8 cellular contexts compared by ENCODE assay signal in genomic region chr11:66316849-66317251, GRCh38. TPM values are rescaled to one million over a fixed set of nuclear protein-coding genes. Genes with fewer than 3 reads are reported as not detected.
DNase-seq lines count a peak whose midpoint lies in the region; ATAC-seq and TF ChIP-seq lines count a peak whose summit lies in the region.

A gene with protein sequence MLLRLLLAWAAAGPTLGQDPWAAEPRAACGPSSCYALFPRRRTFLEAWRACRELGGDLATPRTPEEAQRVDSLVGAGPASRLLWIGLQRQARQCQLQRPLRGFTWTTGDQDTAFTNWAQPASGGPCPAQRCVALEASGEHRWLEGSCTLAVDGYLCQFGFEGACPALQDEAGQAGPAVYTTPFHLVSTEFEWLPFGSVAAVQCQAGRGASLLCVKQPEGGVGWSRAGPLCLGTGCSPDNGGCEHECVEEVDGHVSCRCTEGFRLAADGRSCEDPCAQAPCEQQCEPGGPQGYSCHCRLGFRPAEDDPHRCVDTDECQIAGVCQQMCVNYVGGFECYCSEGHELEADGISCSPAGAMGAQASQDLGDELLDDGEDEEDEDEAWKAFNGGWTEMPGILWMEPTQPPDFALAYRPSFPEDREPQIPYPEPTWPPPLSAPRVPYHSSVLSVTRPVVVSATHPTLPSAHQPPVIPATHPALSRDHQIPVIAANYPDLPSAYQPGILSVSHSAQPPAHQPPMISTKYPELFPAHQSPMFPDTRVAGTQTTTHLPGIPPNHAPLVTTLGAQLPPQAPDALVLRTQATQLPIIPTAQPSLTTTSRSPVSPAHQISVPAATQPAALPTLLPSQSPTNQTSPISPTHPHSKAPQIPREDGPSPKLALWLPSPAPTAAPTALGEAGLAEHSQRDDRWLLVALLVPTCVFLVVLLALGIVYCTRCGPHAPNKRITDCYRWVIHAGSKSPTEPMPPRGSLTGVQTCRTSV (minus strand): TSS chr11:66317044. CDS start chr11:66317027, 17 bp downstream.

- no peaks in the 10 kb centered on the region for H3K9me3 ChIP-seq in suprapubic skin

- H3K27me3 ChIP-seq in layer of hippocampus (ENCODE audit: control insufficient read depth, insufficient read depth, low read length) (peaks cover 5% of the 10 kb centered on the region), suprapubic skin (no peaks in the 10 kb centered on the region)

- TF ChIP-seq POLR2A in suprapubic skin (IDR thresholded peaks at IDR 0.05): peak in 1 of 2 donors; percentile 33

- no peaks in the 10 kb centered on the region for H3K36me3 ChIP-seq in suprapubic skin

- peak within 1 kb of the TSS; percentile 65 for H3K27ac ChIP-seq in layer of hippocampus (ENCODE audit: low read depth, low read length)
- peak within 1 kb of the TSS; percentile 78 for H3K27ac ChIP-seq in suprapubic skin

- ATAC-seq in HG03039 (IDR thresholded peaks at IDR 0.05; ENCODE audit: unreplicated experiment) (no peak), GM21390 (IDR thresholded peaks at IDR 0.05; ENCODE audit: unreplicated experiment) (no peak)

- no peak for TF ChIP-seq EP300 in suprapubic skin (IDR thresholded peaks at IDR 0.05)

- in situ Hi-C loops in astrocyte of the spinal cord (cut with HindIII; ENCODE audit: low sequenced_read_pairs): no loop called here

- TF ChIP-seq CTCF in astrocyte of the spinal cord (IDR thresholded peaks at IDR 0.05; ENCODE audit: low read depth, low read length) (no peak), suprapubic skin (IDR thresholded peaks at IDR 0.05) (no peak)

- no CpG with 5 or more reads among the region's 29 CpGs for WGBS in suprapubic skin

- H3K4me1 ChIP-seq in suprapubic skin: peaks cover 56% of the 10 kb centered on the region

- DNase-seq in DMS53 (lab: John Stamatoyannopoulos, UW) (peak; percentile 64), DMS53 treated with DMSO at 0.1 percent for 48 hours (lab: John Stamatoyannopoulos, UW; ENCODE audit: unreplicated experiment) (no peak), astrocyte of the spinal cord (ENCODE audit: low read depth, low spot score) (peak; percentile 82), suprapubic skin (ENCODE audit: low spot score in 2 of 2) (no peak), hippocampal formation (lab: John Stamatoyannopoulos, UW) (no peak)

- peak within 1 kb of the TSS; percentile 57 for H3K4me3 ChIP-seq in astrocyte of the spinal cord (ENCODE audit: low read depth, low read length)
- H3K4me3 ChIP-seq in suprapubic skin: peak within 1 kb of the TSS; percentile 53

RNA-seq across cellular contexts. Expression of the gene that starts here (rescaled TPM):
- total RNA-seq in suprapubic skin: 10 to 100 TPM in 2 of 4 donors, 1 to 10 TPM in 2; 5.9 to 32.6 (median 19.2) TPM

Comparison
In these comparisons a context has a peak if more than half of its experiments do, and no peak if none do; other contexts are left out.
1. DNase-seq: peak in DMS53 (single experiment) and astrocyte of the spinal cord (single experiment); none in DMS53 treated with DMSO at 0.1 percent for 48 hours (single experiment), suprapubic skin (0 of 2) and hippocampal formation (0 of 2).